ENCODE assay signal across 16 cellular contexts in genomic region chr10:127013251-127013656, GRCh38.
DNase-seq lines count a peak whose midpoint lies in the region; ATAC-seq, FAIRE-seq and TF ChIP-seq lines count a peak whose summit lies in the region.
"Had no signal": no experiment of that assay in that cellular context is flagged by ENCODE, and none has a peak within 500 bp of the region (broad histone marks: within the 10 kb centered on the region; RNA-seq: fewer than 3 reads in every experiment).

No MANE protein-coding gene starts in this region.

- dilution Hi-C loops in endothelial cell of umbilical vein (cut with MboI; ENCODE audit: extremely low pct_ligation_motif_present, low sequenced_read_pairs), result no loop called here

- no peaks in the 10 kb centered on the region for H4K20me1 ChIP-seq in endothelial cell of umbilical vein (replicated peaks; ENCODE audit: control insufficient read depth, extremely low read depth, insufficient read depth, low read length)
- peaks cover 26% of the 10 kb centered on the region for H4K20me1 ChIP-seq in smooth muscle cell (ENCODE audit: low read depth)

- H3K27ac ChIP-seq in Panc1 (ENCODE audit: low read length) (peak overlapping the region; percentile 67), endothelial cell of umbilical vein (ENCODE audit: insufficient read depth, low read depth, low read length) (no peak overlapping the region), left lung (no peak overlapping the region), smooth muscle cell (ENCODE audit: low read depth) (peak overlapping the region; percentile 20)
- H3K27ac ChIP-seq: ovary, SJSA1 had no signal

- DNase-seq in Panc1 (ENCODE audit: low read depth, low spot score) (no peak), endothelial cell of umbilical vein (ENCODE audit: low read depth, low spot score) (peak; percentile 7), left lung (no peak), smooth muscle cell (lab: John Stamatoyannopoulos, UW; ENCODE audit: unreplicated experiment) (no peak), cerebellar nuclear complex (lab: John Stamatoyannopoulos, UW) (no peak), medulla oblongata (ENCODE audit: extremely low spot score) (no peak), omental fat pad (ENCODE audit: low spot score) (no peak)
- DNase-seq: activated CD4-positive, alpha-beta T cell treated with anti-CD3 and anti-CD28 coated beads for 4 hours; activated naive CD4-positive, alpha-beta T cell treated with anti-CD3 and anti-CD28 coated beads for 36 hours; effector CD4-positive, alpha-beta T cell; ovary; T-helper 9 cell had no signal

- H3K27me3 ChIP-seq in Panc1 (ENCODE audit: control insufficient read depth, insufficient read depth, low read length) (no peaks in the 10 kb centered on the region), endothelial cell of umbilical vein (ENCODE audit: control insufficient read depth in 2 of 2, insufficient read depth in 2 of 2, low read length in 2 of 2) (no peaks in the 10 kb centered on the region), left lung (no peaks in the 10 kb centered on the region), smooth muscle cell (ENCODE audit: low read depth) (no peaks in the 10 kb centered on the region)
- H3K27me3 ChIP-seq: ovary, SJSA1 had no signal

- H3K36me3 ChIP-seq in Panc1 (ENCODE audit: control insufficient read depth, insufficient read depth, low read length), result no peaks in the 10 kb centered on the region
- H3K36me3 ChIP-seq in endothelial cell of umbilical vein (ENCODE audit: control insufficient read depth in 2 of 2, extremely low read depth in 1 of 2, insufficient read depth in 2 of 2, low read length in 2 of 2), result peaks cover 3 to 16% of the 10 kb centered on the region in 2 experiments
- peaks cover 0 to 11% of the 10 kb centered on the region in 2 donors for H3K36me3 ChIP-seq in left lung
- no peaks in the 10 kb centered on the region for H3K36me3 ChIP-seq in smooth muscle cell (ENCODE audit: low read depth)
- H3K36me3 ChIP-seq: ovary had no signal

- peaks cover 2% of the 10 kb centered on the region for H3F3A ChIP-seq in smooth muscle cell (ENCODE audit: low read depth)

- H3K9me3 ChIP-seq in Panc1 (ENCODE audit: control insufficient read depth, insufficient read depth, low read depth, low read length), result no peaks in the 10 kb centered on the region
- H3K9me3 ChIP-seq in endothelial cell of umbilical vein (replicated peaks; ENCODE audit: control insufficient read depth, insufficient read depth, low read length), result no peaks in the 10 kb centered on the region
- no peaks in the 10 kb centered on the region for H3K9me3 ChIP-seq in left lung
- no peaks in the 10 kb centered on the region for H3K9me3 ChIP-seq in smooth muscle cell (replicated peaks; ENCODE audit: low read depth)
- H3K9me3 ChIP-seq: ovary, SJSA1 had no signal

- no peaks in the 10 kb centered on the region for H3K9me1 ChIP-seq in endothelial cell of umbilical vein (replicated peaks; ENCODE audit: control insufficient read depth, extremely low read depth, insufficient read depth, low read length)

- H3K4me1 ChIP-seq in Panc1 (ENCODE audit: control insufficient read depth, insufficient read depth, low read length) (peaks cover 21% of the 10 kb centered on the region), endothelial cell of umbilical vein (ENCODE audit: control insufficient read depth, extremely low read depth, insufficient read depth, low read length) (no peaks in the 10 kb centered on the region), left lung (peaks cover 0 to 14% of the 10 kb centered on the region in 2 donors), smooth muscle cell (ENCODE audit: low read depth) (no peaks in the 10 kb centered on the region)
- H3K4me1 ChIP-seq: SJSA1 had no signal

- H3K4me2 ChIP-seq in endothelial cell of umbilical vein (ENCODE audit: insufficient read depth, low read length) (no peak overlapping the region), smooth muscle cell (no peak overlapping the region)

- FAIRE-seq in endothelial cell of umbilical vein (lab: Jason Lieb, UNC), result no peak
- FAIRE-seq: GM18507, GM19239, K562 had no signal

- intact Hi-C loops in Panc1 (cut with micrococcal nuclease; ENCODE audit: unreplicated experiment) (no loop called here), endothelial cell of umbilical vein (cut with micrococcal nuclease) (no loop called here), left lung (cut with DNase I) (no loop called here)

- in situ Hi-C loops in Panc1 (cut with HindIII; ENCODE audit: low pct_unique_long_range_greater_than_20kb, low sequenced_read_pairs), result no loop called here

- H3K4me3 ChIP-seq in Panc1 (ENCODE audit: low read depth in 2 of 2, low read length in 2 of 2) (no peak overlapping the region), endothelial cell of umbilical vein (replicated peaks in 1 of 3; ENCODE audit: insufficient read depth in 1 of 3, low read depth in 1 of 3, low read length in 3 of 3) (no peak overlapping the region), left lung (no peak overlapping the region), smooth muscle cell (no peak overlapping the region)
- H3K4me3 ChIP-seq: K562, ovary, SJSA1 had no signal

- no TSS peak for BruUV-seq in Panc1 (replicated peaks; lab: Mats Ljungman, UMichigan)
- BruUV-seq in endothelial cell of umbilical vein (replicated peaks; lab: Mats Ljungman, UMichigan), result no TSS peak

- CTCF ChIA-PET in Panc1 (lab: Charles Lee), result no interaction called here
- CTCF ChIA-PET in endothelial cell of umbilical vein (lab: Charles Lee), result interaction anchor here (1.1 kb wide), 1 partner anchor 1079 kb away, joined by 4 read pairs; no protein-coding TSS in a partner anchor

- TF ChIP-seq CTCF in Panc1 (IDR thresholded peaks at IDR 0.05), result no peak
- no peak for TF ChIP-seq CTCF in endothelial cell of umbilical vein (IDR thresholded peaks at IDR 0.05; ENCODE audit: extremely low read depth in 1 of 2, insufficient read depth in 1 of 2, low read depth in 1 of 2, low read length in 2 of 2)
- TF ChIP-seq CTCF in left lung (IDR thresholded peaks at IDR 0.05), result no peak
- no peak for TF ChIP-seq CTCF in smooth muscle cell (IDR thresholded peaks at IDR 0.05; ENCODE audit: borderline replicate concordance, insufficient read depth, poor library complexity, severe bottlenecking)
- TF ChIP-seq CTCF in omental fat pad (IDR thresholded peaks at IDR 0.05), result no peak

- no peak overlapping the region for H2AFZ ChIP-seq in endothelial cell of umbilical vein (ENCODE audit: low read depth, low read length)
- H2AFZ ChIP-seq in smooth muscle cell (ENCODE audit: low read depth), result no peak overlapping the region

- H3K9ac ChIP-seq in endothelial cell of umbilical vein (replicated peaks; ENCODE audit: extremely low read depth, insufficient read depth, low read length) (no peak overlapping the region), smooth muscle cell (ENCODE audit: low read depth) (no peak overlapping the region)

- ATAC-seq in Panc1, result peak; percentile 57
- peak; percentile 30 for ATAC-seq in left lung
- ATAC-seq in omental fat pad (ENCODE audit: low FRiP score), result no peak
- ATAC-seq: K562 had no signal

- no peak for TF ChIP-seq POLR2A in endothelial cell of umbilical vein (IDR thresholded peaks at IDR 0.05; ENCODE audit: low read depth, low read length)

- POLR2A ChIA-PET in Panc1 (lab: Charles Lee) (no interaction called here), endothelial cell of umbilical vein (lab: Charles Lee) (no interaction called here)

- 69% methylated on average over 9 of the region's 9 CpGs for WGBS in smooth muscle cell (ENCODE audit: low lambda C conversion rate)

- no peaks in the 10 kb centered on the region for H3K79me2 ChIP-seq in endothelial cell of umbilical vein (ENCODE audit: control insufficient read depth, insufficient read depth, low read length)
- no peaks in the 10 kb centered on the region for H3K79me2 ChIP-seq in smooth muscle cell (ENCODE audit: low read depth)

TF ChIP-seq in endothelial cell of umbilical vein, 7 proteins besides CTCF, POLR2A, EP300 and RAD21:
- TF ChIP-seq FOS (IDR thresholded peaks at IDR 0.05; ENCODE audit: borderline replicate concordance, insufficient read depth, low read length) (no peak), JUN (IDR thresholded peaks at IDR 0.05; ENCODE audit: borderline replicate concordance, insufficient read depth, insufficient read length, low read depth) (no peak), EZH2 (IDR thresholded peaks at IDR 0.05; ENCODE audit: borderline replicate concordance, low read depth, low read length, severe bottlenecking) (no peak), MYC (IDR thresholded peaks at IDR 0.05; ENCODE audit: low read depth, low read length) (no peak), GATA2 (IDR thresholded peaks at IDR 0.05; ENCODE audit: insufficient read depth, insufficient read length, low read depth, low read length) (no peak), POLR2AphosphoS5 (IDR thresholded peaks at IDR 0.05; ENCODE audit: insufficient read depth, low read depth, low read length) (no peak), MAX (IDR thresholded peaks at IDR 0.05; ENCODE audit: insufficient read depth, insufficient read length) (no peak)

Comparison
In these comparisons a context has a peak if more than half of its experiments do, and no peak if none do; other contexts are left out.
1. H3K27ac ChIP-seq: peak in Panc1 (single experiment) and smooth muscle cell (single experiment); none in endothelial cell of umbilical vein (single experiment) and left lung (0 of 2).